ENCODE assay signal across 12 cellular contexts in the genomic region with DNA sequence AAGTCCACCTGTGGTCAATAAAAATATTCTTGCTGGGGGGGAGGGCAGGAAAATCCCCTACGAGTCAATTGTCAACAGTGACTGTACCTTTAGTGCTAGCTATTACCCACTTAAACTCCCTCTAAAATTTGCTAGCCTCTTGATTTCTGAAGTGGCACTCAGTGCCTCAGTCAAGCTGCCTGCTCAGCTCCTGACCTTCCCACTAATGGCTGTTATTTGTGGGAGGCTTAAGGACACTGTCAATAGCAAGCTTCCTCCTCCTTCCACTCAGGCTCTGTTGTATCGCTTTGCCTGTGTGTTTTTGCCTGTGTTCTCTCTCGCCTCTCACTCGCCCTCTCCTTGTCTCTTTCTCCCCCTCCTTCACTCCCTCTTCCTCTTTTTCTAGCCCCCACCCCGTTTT.
DNase-seq lines count a peak whose midpoint lies in the region; ATAC-seq and TF ChIP-seq lines count a peak whose summit lies in the region.
"Had no signal": no experiment of that assay in that cellular context is flagged by ENCODE, and none has a peak within 500 bp of the region (broad histone marks: within the 10 kb centered on the region; RNA-seq: fewer than 3 reads in every experiment).

No MANE protein-coding gene starts in this region.

- TF ChIP-seq CTCF in NB4 (IDR thresholded peaks at IDR 0.05; ENCODE audit: low read depth, low read length) (no peak), glutamatergic neuron (IDR thresholded peaks at IDR 0.05; ENCODE audit: partially characterized antibody, unreplicated experiment) (no peak), sigmoid colon (IDR thresholded peaks at IDR 0.05) (no peak), coronary artery (IDR thresholded peaks at IDR 0.05) (no peak)

- 73 to 79% methylated on average over 5 of the region's 5 CpGs for WGBS in sigmoid colon, 2 donors

- peaks cover 2% of the 10 kb centered on the region for H3K27me3 Mint-ChIP-seq in glutamatergic neuron (ENCODE audit: unreplicated experiment)

- H3K27me3 ChIP-seq in sigmoid colon = no peaks in the 10 kb centered on the region

- TF ChIP-seq POLR2A in NB4 (IDR thresholded peaks at IDR 0.05; ENCODE audit: extremely low read depth, insufficient read length) (no peak), sigmoid colon (IDR thresholded peaks at IDR 0.05) (no peak)

- no peak overlapping the region for H3K4me3 ChIP-seq in NB4 (ENCODE audit: low read depth, low read length)
- H3K4me3 ChIP-seq in sigmoid colon = no peak overlapping the region
- no peak overlapping the region for H3K4me3 ChIP-seq in coronary artery

- H3K27ac Mint-ChIP-seq in glutamatergic neuron (ENCODE audit: unreplicated experiment) = peak overlapping the region; percentile 89

- no peak for TF ChIP-seq EP300 in sigmoid colon (IDR thresholded peaks at IDR 0.05)

- peak overlapping the region; percentile 79 for H3K4me3 Mint-ChIP-seq in glutamatergic neuron (ENCODE audit: unreplicated experiment)

- peaks cover 0 to 72% (median 50%) of the 10 kb centered on the region in 4 donors for H3K4me1 ChIP-seq in sigmoid colon

- intact Hi-C loops in sigmoid colon (cut with DNase I) = loop anchor here (5.0 kb wide), 3 partner anchors 77 to 197 kb away; no protein-coding TSS in a partner anchor

- H3K27ac ChIP-seq in sigmoid colon (peak overlapping the region in 3 of 4 donors; percentile 87 to 91 (median 89)), coronary artery (no peak overlapping the region)
- H3K27ac ChIP-seq: C4-2B had no signal

- no peaks in the 10 kb centered on the region for H3K9me3 ChIP-seq in sigmoid colon

- H3K36me3 Mint-ChIP-seq in glutamatergic neuron (ENCODE audit: unreplicated experiment) = no peaks in the 10 kb centered on the region

- DNase-seq in NB4 (ENCODE audit: low read depth) (peak; percentile 44), NCI-H345 treated with DMSO at 0.1 percent for 48 hours (lab: John Stamatoyannopoulos, UW; ENCODE audit: unreplicated experiment) (peak; percentile 79), glutamatergic neuron (no peak), sigmoid colon (no peak), coronary artery (ENCODE audit: low spot score) (no peak)
- DNase-seq in activated CD4-positive, CD25-positive, alpha-beta regulatory T cell (lab: John Stamatoyannopoulos, UW) = no peak
- DNase-seq: activated CD4-positive, alpha-beta T cell treated with anti-CD3 and anti-CD28 coated beads for 1 hour; cortex of kidney; NCI-H226 had no signal

- H3K36me3 ChIP-seq in sigmoid colon = no peaks in the 10 kb centered on the region

- ATAC-seq in HG03457 (IDR thresholded peaks at IDR 0.05; ENCODE audit: unreplicated experiment) (no peak), HG03469 (IDR thresholded peaks at IDR 0.05; ENCODE audit: unreplicated experiment) (no peak)

- H3K4me1 Mint-ChIP-seq in glutamatergic neuron (ENCODE audit: low read depth, unreplicated experiment) = peaks cover 76% of the 10 kb centered on the region

- peaks cover 2% of the 10 kb centered on the region for H3K9me3 Mint-ChIP-seq in glutamatergic neuron (ENCODE audit: unreplicated experiment)

Comparison
In these comparisons a context has a peak if more than half of its experiments do, and no peak if none do; other contexts are left out.
1. DNase-seq: peak in NB4 (single experiment) and NCI-H345 treated with DMSO at 0.1 percent for 48 hours (single experiment); none in glutamatergic neuron (single experiment), sigmoid colon (single experiment), activated CD4-positive, CD25-positive, alpha-beta regulatory T cell (0 of 4) and coronary artery (single experiment).
2. H3K27ac ChIP-seq: peak in sigmoid colon (3 of 4); none in coronary artery (0 of 2).